21 cellular contexts compared by ENCODE assay signal in genomic region chr17:12512712-12513355, GRCh38.
A peak's percentile ranks its signal among the peaks of the same experiment; 100 is the strongest.
DNase-seq lines count a peak whose midpoint lies in the region; ATAC-seq, FAIRE-seq and TF ChIP-seq lines count a peak whose summit lies in the region.
"Had no signal": no experiment of that assay in that cellular context is flagged by ENCODE, and none has a peak within 500 bp of the region (broad histone marks: within the 10 kb centered on the region; RNA-seq: fewer than 3 reads in every experiment).

No MANE protein-coding gene starts in this region.

- H3K27me3 ChIP-seq in SK-N-SH (ENCODE audit: insufficient read depth): no peaks in the 10 kb centered on the region
- H3K27me3 ChIP-seq in neuron (ENCODE audit: insufficient read depth, low read length): no peaks in the 10 kb centered on the region
- H3K27me3 ChIP-seq in sigmoid colon: no peaks in the 10 kb centered on the region
- H3K27me3 ChIP-seq: BLaER1 treated with 17β-estradiol and CSF1 and Interleukin-3, amounts not matched to agents 10 nM and 100 nM; gastroesophageal sphincter; tibial nerve had no signal

- no peak for FAIRE-seq in urothelium cell line (lab: Jason Lieb, UNC)
- FAIRE-seq: D721Med, small intestine had no signal

- WGBS in SK-N-SH (ENCODE audit: low lambda C conversion rate): 7% methylated on average over 4 of the region's 4 CpGs
- 76 to 86% methylated on average over 4 of the region's 4 CpGs for WGBS in sigmoid colon, 2 donors

- no peak for TF ChIP-seq CTCF in SK-N-SH (IDR thresholded peaks at IDR 0.05)
- no peak for TF ChIP-seq CTCF in choroid plexus epithelial cell (conservative IDR thresholded peaks at IDR 0.05; ENCODE audit: low read depth, low read length)
- TF ChIP-seq CTCF in sigmoid colon (IDR thresholded peaks at IDR 0.05): no peak

- no peaks in the 10 kb centered on the region; the same call in 1 of the 2 replicates for H3K79me2 ChIP-seq in SK-N-SH (ENCODE audit: insufficient read depth)

- no peaks in the 10 kb centered on the region for H3K9me2 ChIP-seq in SK-N-SH

- POLR2A ChIA-PET in SK-N-SH (lab: Yijun Ruan, JAX): no interaction called here

- H3K27ac ChIP-seq in SK-N-SH (ENCODE audit: low read depth in 2 of 2, low read length in 1 of 2) (no peak overlapping the region), sigmoid colon (peak overlapping the region in 2 of 4 donors; percentile 15 to 30)
- H3K27ac ChIP-seq: 22Rv1; BLaER1 treated with 17β-estradiol and CSF1 and Interleukin-3, amounts not matched to agents 10 nM and 100 nM; gastroesophageal sphincter; prostate gland; tibial nerve had no signal

- no peaks in the 10 kb centered on the region for H3K4me1 ChIP-seq in SK-N-SH (ENCODE audit: control insufficient read depth in 1 of 2, insufficient read depth in 2 of 2, low read depth in 1 of 2, low read length in 1 of 2)
- no peaks in the 10 kb centered on the region for H3K4me1 ChIP-seq in neuron (ENCODE audit: insufficient read depth, low read length)
- H3K4me1 ChIP-seq in sigmoid colon: peaks cover 0 to 25% (median 13%) of the 10 kb centered on the region in 4 donors
- H3K4me1 ChIP-seq: BLaER1 treated with 17β-estradiol and CSF1 and Interleukin-3, amounts not matched to agents 10 nM and 100 nM; gastroesophageal sphincter; prostate gland; tibial nerve had no signal

- H2AFZ ChIP-seq in SK-N-SH (ENCODE audit: low read depth) (0 out of 2 replicates have a peak overlapping the region, but pooled peaks have one; percentile 29), neuron (ENCODE audit: low read depth, low read length) (peak overlapping the region; percentile 34)

- H3K4me2 ChIP-seq in SK-N-SH: no peak overlapping the region
- H3K4me2 ChIP-seq: BLaER1 treated with 17β-estradiol and CSF1 and Interleukin-3, amounts not matched to agents 10 nM and 100 nM had no signal

- TF ChIP-seq POLR2A in sigmoid colon (IDR thresholded peaks at IDR 0.05): no peak

- TF ChIP-seq EP300 in SK-N-SH (IDR thresholded peaks at IDR 0.05; ENCODE audit: borderline replicate concordance in 1 of 2, low read depth in 1 of 2, low read length in 1 of 2) (no peak), sigmoid colon (IDR thresholded peaks at IDR 0.05) (no peak)

- no peak overlapping the region for H3K9ac ChIP-seq in SK-N-SH
- H3K9ac ChIP-seq: BLaER1 treated with 17β-estradiol and CSF1 and Interleukin-3, amounts not matched to agents 10 nM and 100 nM had no signal

- no peak for ATAC-seq in SK-N-SH treated with all-trans-retinoic acid at 6 μM for 48 hours
- ATAC-seq in GM18873 (IDR thresholded peaks at IDR 0.05; ENCODE audit: low FRiP score, unreplicated experiment): no peak
- ATAC-seq: gastroesophageal sphincter, left cardiac atrium had no signal

- no peaks in the 10 kb centered on the region for H3K36me3 ChIP-seq in SK-N-SH (replicated peaks in 1 of 2; ENCODE audit: control insufficient read depth in 1 of 2, insufficient read depth in 2 of 2, low read length in 1 of 2)
- H3K36me3 ChIP-seq in neuron (ENCODE audit: insufficient read depth, low read length): no peaks in the 10 kb centered on the region
- no peaks in the 10 kb centered on the region for H3K36me3 ChIP-seq in sigmoid colon
- H3K36me3 ChIP-seq: BLaER1 treated with 17β-estradiol and CSF1 and Interleukin-3, amounts not matched to agents 10 nM and 100 nM; gastroesophageal sphincter; prostate gland; tibial nerve had no signal

- H3F3A ChIP-seq in SK-N-SH (replicated peaks; ENCODE audit: insufficient read depth): no peaks in the 10 kb centered on the region

- intact Hi-C loops in sigmoid colon (cut with DNase I): no loop called here

- CTCF ChIA-PET in SK-N-SH (lab: Yijun Ruan, JAX): no interaction called here

- H3K4me3 ChIP-seq in SK-N-SH (ENCODE audit: low read depth in 2 of 2, low read length in 1 of 2): no peak overlapping the region
- H3K4me3 ChIP-seq in choroid plexus epithelial cell (ENCODE audit: low read depth, low read length): no peak overlapping the region
- no peak overlapping the region for H3K4me3 ChIP-seq in neuron (ENCODE audit: low read length)
- H3K4me3 ChIP-seq in sigmoid colon: no peak overlapping the region
- H3K4me3 ChIP-seq: BLaER1 treated with 17β-estradiol and CSF1 and Interleukin-3, amounts not matched to agents 10 nM and 100 nM; gastroesophageal sphincter; prostate gland; tibial nerve had no signal

- no peaks in the 10 kb centered on the region for H4K20me1 ChIP-seq in SK-N-SH (ENCODE audit: insufficient read depth)
- H4K20me1 ChIP-seq: BLaER1 treated with 17β-estradiol and CSF1 and Interleukin-3, amounts not matched to agents 10 nM and 100 nM had no signal

- TF ChIP-seq RAD21 in SK-N-SH (IDR thresholded peaks at IDR 0.05; ENCODE audit: low read length): no peak

- H3K9me3 ChIP-seq in SK-N-SH (no peaks in the 10 kb centered on the region), neuron (ENCODE audit: low read length) (no peaks in the 10 kb centered on the region), sigmoid colon (no peaks in the 10 kb centered on the region)
- H3K9me3 ChIP-seq: BLaER1 treated with 17β-estradiol and CSF1 and Interleukin-3, amounts not matched to agents 10 nM and 100 nM; gastroesophageal sphincter; prostate gland; tibial nerve had no signal

- DNase-seq in SK-N-SH: no peak
- DNase-seq in choroid plexus epithelial cell (ENCODE audit: low read depth): peak; percentile 11
- no peak for DNase-seq in urothelium cell line (ENCODE audit: low spot score)
- no peak for DNase-seq in activated CD4-positive, CD25-positive, alpha-beta regulatory T cell (lab: John Stamatoyannopoulos, UW)
- no peak for DNase-seq in sigmoid colon
- DNase-seq: cortex of kidney; left cardiac atrium; NCI-H1436 treated with DMSO at 0.1 percent for 48 hours; NCI-H526 treated with DMSO at 0.1 percent for 48 hours; small intestine; stimulated activated CD4-positive, alpha-beta T cell treated with anti-CD3 and anti-CD28 coated beads, Interleukin-2, amount 100 ng/mL, for 48 hours; stimulated activated naive CD4-positive, alpha-beta T cell treated with Interleukin-2 at 50 U/mL for 16 hours had no signal

TF ChIP-seq in SK-N-SH, 30 proteins besides CTCF, POLR2A, EP300 and RAD21 (continues in another document):
- no peak for TF ChIP-seq USF1 (IDR thresholded peaks at IDR 0.05; ENCODE audit: borderline replicate concordance, low read depth)
- TF ChIP-seq USF2 (IDR thresholded peaks at IDR 0.05; ENCODE audit: borderline replicate concordance, low read depth, low read length): no peak
- no peak for TF ChIP-seq TAF1 (IDR thresholded peaks at IDR 0.05; ENCODE audit: borderline replicate concordance, low read depth, low read length)
- no peak for TF ChIP-seq IRF3 (IDR thresholded peaks at IDR 0.05; ENCODE audit: low read depth, low read length)
- TF ChIP-seq ELF1 (IDR thresholded peaks at IDR 0.05): no peak

TF ChIP-seq in SK-N-SH treated with all-trans-retinoic acid at 6 μM for 48 hours, 23 proteins besides CTCF, POLR2A, EP300 and RAD21:
- no peak for TF ChIP-seq CREB5 (CRISPR knock-in tag; IDR thresholded peaks at IDR 0.05; ENCODE audit: low read depth)
- TF ChIP-seq GLIS3 (CRISPR knock-in tag; IDR thresholded peaks at IDR 0.05): no peak
- TF ChIP-seq POU6F1 (CRISPR knock-in tag; IDR thresholded peaks at IDR 0.05; ENCODE audit: borderline replicate concordance, low read depth): no peak
- no peak for TF ChIP-seq OSR1 (CRISPR knock-in tag; IDR thresholded peaks at IDR 0.05)
- TF ChIP-seq CSDC2 (CRISPR knock-in tag; IDR thresholded peaks at IDR 0.05): no peak
- TF ChIP-seq ZNF8 (CRISPR knock-in tag; IDR thresholded peaks at IDR 0.05): no peak
- no peak for TF ChIP-seq SNAI2 (CRISPR knock-in tag; IDR thresholded peaks at IDR 0.05)
- no peak for TF ChIP-seq PPARA (CRISPR knock-in tag; IDR thresholded peaks at IDR 0.05; ENCODE audit: borderline replicate concordance)
- TF ChIP-seq ARNTL (CRISPR knock-in tag; IDR thresholded peaks at IDR 0.05; ENCODE audit: borderline replicate concordance, low read depth): no peak
